1 cellular context compared by ENCODE assay signal in the genomic region with DNA sequence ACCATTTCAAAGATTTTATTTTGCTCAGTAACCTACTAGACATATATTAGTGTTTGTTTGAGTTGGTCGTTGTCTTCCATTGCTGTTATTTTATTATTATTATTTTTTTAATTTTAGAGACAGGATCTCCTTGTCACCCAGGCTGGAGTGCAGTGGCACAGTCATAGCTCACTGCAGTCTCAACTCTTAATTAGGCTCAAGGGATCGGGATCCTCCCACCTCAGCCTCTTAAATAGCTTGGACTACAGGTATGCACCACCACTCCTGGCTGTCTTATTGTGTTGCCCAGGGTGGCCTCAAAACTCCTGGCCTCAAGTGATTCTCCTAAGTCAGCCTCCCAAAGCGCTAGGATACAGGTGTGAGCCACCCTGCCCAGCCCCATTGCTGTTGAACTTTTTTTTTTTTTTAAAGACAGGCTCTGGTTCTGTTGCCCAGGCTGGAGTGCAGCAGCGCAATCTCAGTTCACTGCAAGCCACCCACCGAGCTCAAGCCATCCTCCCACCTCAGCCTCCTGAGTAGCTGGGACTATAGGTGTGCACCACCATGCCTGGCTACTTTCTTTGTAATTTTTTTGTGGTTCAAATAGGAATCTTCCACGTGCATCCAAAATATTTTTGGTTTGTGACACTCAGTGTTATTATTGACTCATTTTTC.
TF ChIP-seq lines count a peak whose summit lies in the region.

No MANE protein-coding gene starts in this region.

TF ChIP-seq in IMR-90, 13 proteins besides CTCF, POLR2A, EP300 and RAD21:
- no peak for TF ChIP-seq NFE2L2 (IDR thresholded peaks at IDR 0.05; ENCODE audit: low read depth, low read length)
- no peak for TF ChIP-seq FOS (IDR thresholded peaks at IDR 0.05; ENCODE audit: low read depth, low read length)
- no peak for TF ChIP-seq RFX5 (IDR thresholded peaks at IDR 0.05; ENCODE audit: low read depth, low read length)
- no peak for TF ChIP-seq MAFK (IDR thresholded peaks at IDR 0.05; ENCODE audit: low read depth, low read length)
- no peak for TF ChIP-seq SMC3 (IDR thresholded peaks at IDR 0.05; ENCODE audit: low read depth, low read length)
- no peak for TF ChIP-seq MAZ (IDR thresholded peaks at IDR 0.05; ENCODE audit: borderline replicate concordance, low read depth, low read length)
- TF ChIP-seq MXI1 (IDR thresholded peaks at IDR 0.05; ENCODE audit: borderline replicate concordance, low read depth, low read length) = no peak
- TF ChIP-seq RCOR1 (IDR thresholded peaks at IDR 0.05; ENCODE audit: insufficient replicate concordance, low read length) = no peak
- no peak for TF ChIP-seq CHD1 (IDR thresholded peaks at IDR 0.05; ENCODE audit: low read depth, low read length)
- no peak for TF ChIP-seq USF2 (IDR thresholded peaks at IDR 0.05; ENCODE audit: low read depth, low read length)
- TF ChIP-seq ELK1 (IDR thresholded peaks at IDR 0.05; ENCODE audit: borderline replicate concordance, low read depth, low read length) = no peak
- no peak for TF ChIP-seq BHLHE40 (IDR thresholded peaks at IDR 0.05; ENCODE audit: low read depth, low read length)
- TF ChIP-seq CEBPB (IDR thresholded peaks at IDR 0.05; ENCODE audit: low read depth, low read length) = no peak
